Comparison of ENCODE assay signal across 21 cellular contexts in genomic region chr6:435442-436307, GRCh38. TPM values are rescaled to one million over a fixed set of nuclear protein-coding genes. Genes with fewer than 3 reads are reported as not detected.
DNase-seq lines count a peak whose midpoint lies in the region; ATAC-seq, FAIRE-seq and TF ChIP-seq lines count a peak whose summit lies in the region.
"Had no signal": no experiment of that assay in that cellular context is flagged by ENCODE, and none has a peak within 500 bp of the region (broad histone marks: within the 10 kb centered on the region; RNA-seq: fewer than 3 reads in every experiment).

No MANE protein-coding gene starts in this region.

- H3K27me3 Mint-ChIP-seq in memory B cell, result peaks cover 2% of the 10 kb centered on the region
- H3K27me3 Mint-ChIP-seq: naive thymus-derived CD8-positive, alpha-beta T cell had no signal

- H2AFZ ChIP-seq in SK-N-SH (ENCODE audit: low read depth), result no peak overlapping the region

- 44% methylated on average over 14 of the region's 50 CpGs for WGBS in SK-N-SH (ENCODE audit: low lambda C conversion rate)

- H3K4me3 Mint-ChIP-seq in memory B cell, result peak overlapping the region; percentile 84
- H3K4me3 Mint-ChIP-seq: type B pancreatic cell had no signal

- CTCF ChIA-PET in SK-N-SH (lab: Yijun Ruan, JAX), result interaction anchor here (0.7 kb wide), 2 partner anchors 14 to 123 kb away, joined by 3 read pairs; no protein-coding TSS in a partner anchor

- no peak for TF ChIP-seq RAD21 in SK-N-SH (IDR thresholded peaks at IDR 0.05; ENCODE audit: low read length)

- no peak overlapping the region for H3K4me2 ChIP-seq in SK-N-SH

- H3K36me3 ChIP-seq in SK-N-SH (replicated peaks in 1 of 2; ENCODE audit: control insufficient read depth in 1 of 2, insufficient read depth in 2 of 2, low read length in 1 of 2), result no peaks in the 10 kb centered on the region
- H3K36me3 ChIP-seq: cardiac muscle cell, esophagus squamous epithelium had no signal

- peak overlapping the region; percentile 92 for H3K27ac Mint-ChIP-seq in memory B cell
- H3K27ac Mint-ChIP-seq: progenitor cell of endocrine pancreas, type B pancreatic cell had no signal

- no peaks in the 10 kb centered on the region for H3K9me3 ChIP-seq in SK-N-SH
- H3K9me3 ChIP-seq: esophagus squamous epithelium had no signal

- no peak for FAIRE-seq in H54 (lab: Jason Lieb, UNC)
- FAIRE-seq: small intestine had no signal

- no peak overlapping the region for H3K9ac ChIP-seq in SK-N-SH

- no peak for TF ChIP-seq EP300 in SK-N-SH (IDR thresholded peaks at IDR 0.05; ENCODE audit: borderline replicate concordance in 1 of 2, low read depth in 1 of 2, low read length in 1 of 2)

- no peaks in the 10 kb centered on the region for H3K36me3 Mint-ChIP-seq in memory B cell
- H3K36me3 Mint-ChIP-seq: immature natural killer cell; naive thymus-derived CD8-positive, alpha-beta T cell; type B pancreatic cell had no signal

- no peaks in the 10 kb centered on the region for H3K9me3 Mint-ChIP-seq in memory B cell
- H3K9me3 Mint-ChIP-seq: immature natural killer cell; naive thymus-derived CD8-positive, alpha-beta T cell; type B pancreatic cell had no signal

- H4K20me1 ChIP-seq in SK-N-SH (ENCODE audit: insufficient read depth), result no peaks in the 10 kb centered on the region

- H3K9me2 ChIP-seq in SK-N-SH, result no peaks in the 10 kb centered on the region

- H3K4me1 ChIP-seq in SK-N-SH (ENCODE audit: control insufficient read depth in 1 of 2, insufficient read depth in 2 of 2, low read depth in 1 of 2, low read length in 1 of 2), result no peaks in the 10 kb centered on the region
- H3K4me1 ChIP-seq: esophagus squamous epithelium had no signal

- peaks cover 72% of the 10 kb centered on the region for H3K27me3 ChIP-seq in SK-N-SH (ENCODE audit: insufficient read depth)
- H3K27me3 ChIP-seq: cardiac muscle cell had no signal

- TF ChIP-seq POLR2A in H54 (IDR thresholded peaks at IDR 0.05; ENCODE audit: low read depth, low read length), result no peak

- H3K4me1 Mint-ChIP-seq in memory B cell, result peaks cover 14% of the 10 kb centered on the region

- TF ChIP-seq CTCF in SK-N-SH (IDR thresholded peaks at IDR 0.05), result no peak

- ATAC-seq in SK-N-SH treated with all-trans-retinoic acid at 6 μM for 48 hours (no peak; the same call in 2 of the 3 replicates), memory B cell (ENCODE audit: low read depth) (no peak)
- ATAC-seq: naive thymus-derived CD8-positive, alpha-beta T cell; Panc1 had no signal

- intact Hi-C loops in head of caudate nucleus (cut with DNase I), result no loop called here

- DNase-seq in SK-N-SH, result peak; percentile 2
- DNase-seq in H54 (ENCODE audit: insufficient read length, low spot score), result peak; percentile 58
- peak; percentile 50 for DNase-seq in activated CD8-positive, alpha-beta memory T cell treated with anti-CD3 and anti-CD28 coated beads, Interleukin-2, amount 50 U/mL, for 48 hours
- no peak for DNase-seq in memory B cell (ENCODE audit: low spot score in 2 of 2)
- no peak for DNase-seq in cortex of kidney (lab: John Stamatoyannopoulos, UW)
- no peak for DNase-seq in head of caudate nucleus
- DNase-seq in NCI-H2227 treated with DMSO at 0.1 percent for 48 hours (lab: John Stamatoyannopoulos, UW), result no peak
- DNase-seq: C1 segment of cervical spinal cord; DMS153; esophagus squamous epithelium; immature natural killer cell; naive thymus-derived CD8-positive, alpha-beta T cell; NCI-H774; small intestine had no signal

- no peaks in the 10 kb centered on the region for H3K79me2 ChIP-seq in SK-N-SH (ENCODE audit: insufficient read depth)

- H3K27ac ChIP-seq in SK-N-SH (ENCODE audit: low read depth in 2 of 2, low read length in 1 of 2), result no peak overlapping the region
- H3K27ac ChIP-seq: 22Rv1, cardiac muscle cell, esophagus squamous epithelium, SK-N-MC had no signal

- POLR2A ChIA-PET in SK-N-SH (lab: Yijun Ruan, JAX), result no interaction called here

- no peak overlapping the region for H3K4me3 ChIP-seq in SK-N-SH (ENCODE audit: low read depth in 2 of 2, low read length in 1 of 2)
- H3K4me3 ChIP-seq: cardiac muscle cell, esophagus squamous epithelium, SK-N-MC had no signal

- no peaks in the 10 kb centered on the region for H3F3A ChIP-seq in SK-N-SH (replicated peaks; ENCODE audit: insufficient read depth)

TF ChIP-seq in SK-N-SH, 30 proteins besides CTCF, POLR2A, EP300 and RAD21 (continues in another document):
- TF ChIP-seq RFX5 (IDR thresholded peaks at IDR 0.05; ENCODE audit: low read length) (no peak), RXRA (IDR thresholded peaks at IDR 0.05; ENCODE audit: borderline replicate concordance, low read depth) (no peak), TAF1 (IDR thresholded peaks at IDR 0.05; ENCODE audit: borderline replicate concordance, low read depth, low read length) (no peak), FOXM1 (IDR thresholded peaks at IDR 0.05; ENCODE audit: low read depth) (no peak), GATA2 (CRISPR knock-in tag; IDR thresholded peaks at IDR 0.05) (no peak), GABPA (IDR thresholded peaks at IDR 0.05; ENCODE audit: low read depth) (no peak), ELF1 (IDR thresholded peaks at IDR 0.05) (no peak), NFIC (IDR thresholded peaks at IDR 0.05; ENCODE audit: borderline replicate concordance) (no peak), RCOR1 (IDR thresholded peaks at IDR 0.05; ENCODE audit: low read length) (no peak), YY1 (IDR thresholded peaks at IDR 0.05; ENCODE audit: low read depth) (no peak), USF1 (IDR thresholded peaks at IDR 0.05; ENCODE audit: borderline replicate concordance, low read depth) (no peak), USF2 (IDR thresholded peaks at IDR 0.05; ENCODE audit: borderline replicate concordance, low read depth, low read length) (no peak)

TF ChIP-seq in SK-N-SH treated with all-trans-retinoic acid at 6 μM for 48 hours, 23 proteins besides CTCF, POLR2A, EP300 and RAD21:
- TF ChIP-seq ZNF70 (CRISPR knock-in tag; IDR thresholded peaks at IDR 0.05) (no peak), TCF4 (CRISPR knock-in tag; IDR thresholded peaks at IDR 0.05; ENCODE audit: borderline replicate concordance) (no peak)

RNA-seq across cellular contexts. Expression of gene IRF4, which starts 44.1 kb away (rescaled TPM):
- polyA plus RNA-seq in SK-N-SH (2012; rRNA removed), result not detected in 2 replicates
- polyA plus RNA-seq in SK-N-SH (2012; cell fraction: cytosol; rRNA removed), result under 0.01 TPM in 1 of 2 replicates, not detected in the other
- 0.01 TPM in 1 of 2 replicates, not detected in the other for polyA plus RNA-seq in SK-N-SH (2012; cell fraction: nucleus; rRNA removed)
- polyA plus RNA-seq: cardiac muscle cell had no signal

Comparison
In these comparisons a context has a peak if more than half of its experiments do, and no peak if none do; other contexts are left out.
1. DNase-seq: peak in SK-N-SH (single experiment), H54 (single experiment) and activated CD8-positive, alpha-beta memory T cell treated with anti-CD3 and anti-CD28 coated beads, Interleukin-2, amount 50 U/mL, for 48 hours (single experiment); none in memory B cell (0 of 2), cortex of kidney (single experiment), head of caudate nucleus (0 of 42) and NCI-H2227 treated with DMSO at 0.1 percent for 48 hours (single experiment).